ENCODE assay signal across 1 cellular context in genomic region chr14:68551045-68551683, GRCh38.
TF ChIP-seq lines count a peak whose summit lies in the region.

No MANE protein-coding gene starts in this region.

TF ChIP-seq in GM23338, 12 proteins besides CTCF, POLR2A, EP300 and RAD21 (continued from another document):
- TF ChIP-seq, protein P1, sequence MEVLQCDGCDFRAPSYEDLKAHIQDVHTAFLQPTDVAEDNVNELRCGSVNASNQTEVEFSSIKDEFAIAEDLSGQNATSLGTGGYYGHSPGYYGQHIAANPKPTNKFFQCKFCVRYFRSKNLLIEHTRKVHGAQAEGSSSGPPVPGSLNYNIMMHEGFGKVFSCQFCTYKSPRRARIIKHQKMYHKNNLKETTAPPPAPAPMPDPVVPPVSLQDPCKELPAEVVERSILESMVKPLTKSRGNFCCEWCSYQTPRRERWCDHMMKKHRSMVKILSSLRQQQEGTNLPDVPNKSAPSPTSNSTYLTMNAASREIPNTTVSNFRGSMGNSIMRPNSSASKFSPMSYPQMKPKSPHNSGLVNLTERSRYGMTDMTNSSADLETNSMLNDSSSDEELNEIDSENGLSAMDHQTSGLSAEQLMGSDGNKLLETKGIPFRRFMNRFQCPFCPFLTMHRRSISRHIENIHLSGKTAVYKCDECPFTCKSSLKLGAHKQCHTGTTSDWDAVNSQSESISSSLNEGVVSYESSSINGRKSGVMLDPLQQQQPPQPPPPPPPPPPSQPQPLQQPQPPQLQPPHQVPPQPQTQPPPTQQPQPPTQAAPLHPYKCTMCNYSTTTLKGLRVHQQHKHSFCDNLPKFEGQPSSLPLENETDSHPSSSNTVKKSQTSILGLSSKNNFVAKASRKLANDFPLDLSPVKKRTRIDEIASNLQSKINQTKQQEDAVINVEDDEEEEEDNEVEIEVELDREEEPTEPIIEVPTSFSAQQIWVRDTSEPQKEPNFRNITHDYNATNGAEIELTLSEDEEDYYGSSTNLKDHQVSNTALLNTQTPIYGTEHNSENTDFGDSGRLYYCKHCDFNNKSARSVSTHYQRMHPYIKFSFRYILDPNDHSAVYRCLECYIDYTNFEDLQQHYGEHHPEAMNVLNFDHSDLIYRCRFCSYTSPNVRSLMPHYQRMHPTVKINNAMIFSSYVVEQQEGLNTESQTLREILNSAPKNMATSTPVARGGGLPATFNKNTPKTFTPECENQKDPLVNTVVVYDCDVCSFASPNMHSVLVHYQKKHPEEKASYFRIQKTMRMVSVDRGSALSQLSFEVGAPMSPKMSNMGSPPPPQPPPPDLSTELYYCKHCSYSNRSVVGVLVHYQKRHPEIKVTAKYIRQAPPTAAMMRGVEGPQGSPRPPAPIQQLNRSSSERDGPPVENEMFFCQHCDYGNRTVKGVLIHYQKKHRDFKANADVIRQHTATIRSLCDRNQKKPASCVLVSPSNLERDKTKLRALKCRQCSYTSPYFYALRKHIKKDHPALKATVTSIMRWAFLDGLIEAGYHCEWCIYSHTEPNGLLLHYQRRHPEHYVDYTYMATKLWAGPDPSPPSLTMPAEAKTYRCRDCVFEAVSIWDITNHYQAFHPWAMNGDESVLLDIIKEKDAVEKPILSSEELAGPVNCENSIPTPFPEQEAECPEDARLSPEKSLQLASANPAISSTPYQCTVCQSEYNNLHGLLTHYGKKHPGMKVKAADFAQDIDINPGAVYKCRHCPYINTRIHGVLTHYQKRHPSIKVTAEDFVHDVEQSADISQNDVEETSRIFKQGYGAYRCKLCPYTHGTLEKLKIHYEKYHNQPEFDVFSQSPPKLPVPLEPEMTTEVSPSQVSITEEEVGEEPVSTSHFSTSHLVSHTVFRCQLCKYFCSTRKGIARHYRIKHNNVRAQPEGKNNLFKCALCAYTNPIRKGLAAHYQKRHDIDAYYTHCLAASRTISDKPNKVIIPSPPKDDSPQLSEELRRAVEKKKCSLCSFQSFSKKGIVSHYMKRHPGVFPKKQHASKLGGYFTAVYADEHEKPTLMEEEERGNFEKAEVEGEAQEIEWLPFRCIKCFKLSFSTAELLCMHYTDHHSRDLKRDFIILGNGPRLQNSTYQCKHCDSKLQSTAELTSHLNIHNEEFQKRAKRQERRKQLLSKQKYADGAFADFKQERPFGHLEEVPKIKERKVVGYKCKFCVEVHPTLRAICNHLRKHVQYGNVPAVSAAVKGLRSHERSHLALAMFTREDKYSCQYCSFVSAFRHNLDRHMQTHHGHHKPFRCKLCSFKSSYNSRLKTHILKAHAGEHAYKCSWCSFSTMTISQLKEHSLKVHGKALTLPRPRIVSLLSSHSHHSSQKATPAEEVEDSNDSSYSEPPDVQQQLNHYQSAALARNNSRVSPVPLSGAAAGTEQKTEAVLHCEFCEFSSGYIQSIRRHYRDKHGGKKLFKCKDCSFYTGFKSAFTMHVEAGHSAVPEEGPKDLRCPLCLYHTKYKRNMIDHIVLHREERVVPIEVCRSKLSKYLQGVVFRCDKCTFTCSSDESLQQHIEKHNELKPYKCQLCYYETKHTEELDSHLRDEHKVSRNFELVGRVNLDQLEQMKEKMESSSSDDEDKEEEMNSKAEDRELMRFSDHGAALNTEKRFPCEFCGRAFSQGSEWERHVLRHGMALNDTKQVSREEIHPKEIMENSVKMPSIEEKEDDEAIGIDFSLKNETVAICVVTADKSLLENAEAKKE (CRISPR knock-in tag; IDR thresholded peaks at IDR 0.05): no peak
- no peak for TF ChIP-seq EZH2 (IDR thresholded peaks at IDR 0.05; ENCODE audit: low read depth, unreplicated experiment)
- TF ChIP-seq POLR2AphosphoS5 (IDR thresholded peaks at IDR 0.05; ENCODE audit: low read depth): no peak
- TF ChIP-seq STAT1 (IDR thresholded peaks at IDR 0.05; ENCODE audit: unreplicated experiment): no peak
- no peak for TF ChIP-seq EZH2phosphoT487 (IDR thresholded peaks at IDR 0.05; ENCODE audit: unreplicated experiment)
TF ChIP-seq in GM23338: peak in this region for 0.
